Comparison of ENCODE assay signal across 23 cellular contexts in genomic region chr9:134500931-134501265, GRCh38.
DNase-seq lines count a peak whose midpoint lies in the region; ATAC-seq, FAIRE-seq and TF ChIP-seq lines count a peak whose summit lies in the region.
"Had no signal": no experiment of that assay in that cellular context is flagged by ENCODE, and none has a peak within 500 bp of the region (broad histone marks: within the 10 kb centered on the region; RNA-seq: fewer than 3 reads in every experiment).

No MANE protein-coding gene starts in this region.

- TF ChIP-seq CTCF in astrocyte of the cerebellum (IDR thresholded peaks at IDR 0.05; ENCODE audit: low read depth, low read length, missing control alignments), result no peak
- TF ChIP-seq CTCF in upper lobe of right lung (IDR thresholded peaks at IDR 0.05), result no peak
- no peak for TF ChIP-seq CTCF in RWPE1 (conservative IDR thresholded peaks at IDR 0.05; ENCODE audit: low read depth)

- no peak for FAIRE-seq in HTR-8/SVneo (lab: Jason Lieb, UNC)
- FAIRE-seq: GM12892, H54 had no signal

- H3K4me2 ChIP-seq in mesenchymal stem cell (ENCODE audit: low read length, poor library complexity, severe bottlenecking), result no peak overlapping the region

- H3K14ac ChIP-seq in mesenchymal stem cell (ENCODE audit: low read length in 2 of 2), result no peak overlapping the region

- H2AK5ac ChIP-seq in mesenchymal stem cell (ENCODE audit: low read length, severe bottlenecking), result peak overlapping the region; percentile 78

- peak overlapping the region; percentile 98 for H2BK15ac ChIP-seq in mesenchymal stem cell (ENCODE audit: low read depth, poor library complexity, severe bottlenecking)

- no peak overlapping the region for H2AFZ ChIP-seq in mesenchymal stem cell (ENCODE audit: low read depth, low read length)

- POLR2A ChIA-PET in RWPE1 (lab: Yijun Ruan, JAX; ENCODE audit: low non-redundant PET), result interaction anchor here (0.7 kb wide), 1 partner anchor 8 kb away, joined by 4 read pairs; no protein-coding TSS in a partner anchor

- WGBS in mesenchymal stem cell, result 98% methylated on average over 15 of the region's 15 CpGs

- peak overlapping the region in 1 of 2 experiments; percentile 92 for H3K18ac ChIP-seq in mesenchymal stem cell (ENCODE audit: low read depth in 1 of 2, low read length in 2 of 2)

- H3K23ac ChIP-seq in mesenchymal stem cell (ENCODE audit: low read length in 2 of 2), result no peak overlapping the region

- no peak overlapping the region for H3K27ac ChIP-seq in mesenchymal stem cell (ENCODE audit: low read length, poor library complexity, severe bottlenecking)
- no peak overlapping the region for H3K27ac ChIP-seq in upper lobe of right lung
- H3K27ac ChIP-seq in RWPE1, result no peak overlapping the region
- H3K27ac ChIP-seq: 22Rv1, SJSA1 had no signal

- peaks cover 30% of the 10 kb centered on the region for H3K4me1 ChIP-seq in mesenchymal stem cell (ENCODE audit: control insufficient read depth, insufficient read depth, low read depth, low read length)
- H3K4me1 ChIP-seq in upper lobe of right lung, result no peaks in the 10 kb centered on the region

- no peak overlapping the region for H2BK5ac ChIP-seq in mesenchymal stem cell (ENCODE audit: low read depth, low read length, poor library complexity, severe bottlenecking)

- intact Hi-C loops in upper lobe of right lung (cut with DNase I), result no loop called here

- in situ Hi-C loops in astrocyte of the cerebellum (cut with HindIII; ENCODE audit: low sequenced_read_pairs), result no loop called here

- peak overlapping the region; percentile 100 for H2BK120ac ChIP-seq in mesenchymal stem cell (ENCODE audit: low read depth, low read length)

- H3K4me3 ChIP-seq in astrocyte of the cerebellum (ENCODE audit: low read depth, low read length), result peak overlapping the region; percentile 4
- no peak overlapping the region for H3K4me3 ChIP-seq in mesenchymal stem cell (ENCODE audit: insufficient read depth in 1 of 2, low read depth in 1 of 2, low read length in 2 of 2)
- no peak overlapping the region for H3K4me3 ChIP-seq in upper lobe of right lung
- H3K4me3 ChIP-seq: SJSA1 had no signal

- H3K9ac ChIP-seq in mesenchymal stem cell (ENCODE audit: low read length), result no peak overlapping the region

- H4K8ac ChIP-seq in mesenchymal stem cell (ENCODE audit: low read length), result no peak overlapping the region

- ATAC-seq in upper lobe of right lung, result no peak
- ATAC-seq: CD8-positive, alpha-beta T cell had no signal

- peaks cover 3% of the 10 kb centered on the region for H3K9me3 ChIP-seq in mesenchymal stem cell (ENCODE audit: control insufficient read depth, low read length)
- H3K9me3 ChIP-seq in upper lobe of right lung, result no peaks in the 10 kb centered on the region
- H3K9me3 ChIP-seq: SJSA1 had no signal

- H4K91ac ChIP-seq in mesenchymal stem cell (ENCODE audit: low read length), result peak overlapping the region; percentile 81

- peak overlapping the region in 1 of 2 experiments; percentile 92 for H3K4ac ChIP-seq in mesenchymal stem cell (ENCODE audit: low read depth in 1 of 2, low read length in 2 of 2)

- peak; percentile 4 for DNase-seq in activated T-cell treated with anti-CD3 and anti-CD28 coated beads, Interleukin-2, amount 50 U/mL, for 1 hour
- DNase-seq in activated T-cell treated with anti-CD3 and anti-CD28 coated beads for 4 hours (no peak), astrocyte of the cerebellum (ENCODE audit: low read depth) (no peak), mesenchymal stem cell (no peak), upper lobe of right lung (peak; percentile 60), RWPE1 (ENCODE audit: low spot score) (no peak), HPDE6-E6E7 (ENCODE audit: extremely low spot score) (no peak), HTR-8/SVneo (ENCODE audit: insufficient read length, low spot score) (no peak)
- DNase-seq: ACHN; C1 segment of cervical spinal cord; CD8-positive, alpha-beta T cell; DMS153; HFFc6; KG1; NCI-H1105; NCI-H146; NCI-H2029; NCI-H2227 treated with DMSO at 0.1 percent for 48 hours; NCI-H510A had no signal

- no peaks in the 10 kb centered on the region for H3K79me1 ChIP-seq in mesenchymal stem cell (replicated peaks; ENCODE audit: low read length, poor library complexity, severe bottlenecking)

- H3K36me3 ChIP-seq in mesenchymal stem cell (ENCODE audit: control insufficient read depth in 1 of 2, insufficient read depth in 2 of 2, low read depth in 1 of 2, low read length in 2 of 2), result peaks cover 0 to 6% of the 10 kb centered on the region in 2 experiments
- H3K36me3 ChIP-seq in upper lobe of right lung, result no peaks in the 10 kb centered on the region
- H3K36me3 ChIP-seq: SJSA1 had no signal

- CTCF ChIA-PET in RWPE1 (lab: Yijun Ruan, JAX), result interaction anchor here (0.5 to 1.1 kb wide), 4 partner anchors 44 to 1599 kb away, joined by 3 to 4 read pairs (median 4); no protein-coding TSS in a partner anchor

- no peaks in the 10 kb centered on the region for H3K27me3 ChIP-seq in mesenchymal stem cell (ENCODE audit: control insufficient read depth in 1 of 2, insufficient read depth in 1 of 2, low read length in 2 of 2)
- peaks cover 27% of the 10 kb centered on the region for H3K27me3 ChIP-seq in upper lobe of right lung
- H3K27me3 ChIP-seq: SJSA1 had no signal

- H2BK12ac ChIP-seq in mesenchymal stem cell (ENCODE audit: low read length in 2 of 2), result peak overlapping the region; percentile 81 to 99

Comparison
In these comparisons a context has a peak if more than half of its experiments do, and no peak if none do; other contexts are left out.
1. DNase-seq: peak in activated T-cell treated with anti-CD3 and anti-CD28 coated beads, Interleukin-2, amount 50 U/mL, for 1 hour (single experiment) and upper lobe of right lung (single experiment); none in activated T-cell treated with anti-CD3 and anti-CD28 coated beads for 4 hours (single experiment), astrocyte of the cerebellum (single experiment), mesenchymal stem cell (single experiment), RWPE1 (single experiment), HPDE6-E6E7 (single experiment) and HTR-8/SVneo (single experiment).